In the genomic region with DNA sequence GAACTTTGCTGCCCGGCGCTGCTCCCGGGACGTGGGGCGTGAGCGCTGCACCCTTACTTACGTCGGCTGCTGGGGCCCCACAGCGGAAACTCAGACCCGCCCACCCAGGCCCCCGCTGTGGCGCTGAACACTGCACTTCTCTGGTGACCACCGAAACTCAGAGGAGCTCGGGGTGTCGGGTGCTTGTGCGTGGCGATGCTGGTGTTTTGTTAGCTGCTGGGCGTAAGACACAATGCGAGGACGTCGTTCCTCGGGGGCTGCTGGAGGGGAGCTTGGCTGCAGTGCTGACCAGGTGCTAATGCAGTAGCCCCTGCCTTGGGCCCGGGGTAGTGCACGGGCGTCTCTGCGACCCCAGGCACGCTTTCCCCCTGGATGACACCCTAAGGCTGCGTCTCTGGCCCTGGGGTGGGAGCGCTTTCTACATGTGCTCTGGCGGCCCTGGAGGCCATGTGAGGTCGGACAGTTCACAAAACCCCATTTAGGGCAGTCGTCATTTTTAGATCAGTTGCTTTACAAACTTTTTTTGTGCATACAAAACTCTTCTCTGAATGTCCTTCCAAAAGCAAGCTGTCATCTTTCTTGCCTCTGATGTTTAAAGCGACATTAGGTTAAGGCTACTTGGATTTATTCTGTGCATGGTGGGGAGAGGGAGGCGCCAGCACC, we compare ENCODE assay signal across 11 cellular contexts. TPM values are rescaled to one million over a fixed set of nuclear protein-coding genes. Genes with fewer than 3 reads are reported as not detected.
DNase-seq lines count a peak whose midpoint lies in the region; ATAC-seq and TF ChIP-seq lines count a peak whose summit lies in the region.
"Had no signal": no experiment of that assay in that cellular context is flagged by ENCODE, and none has a peak within 500 bp of the region (broad histone marks: within the 10 kb centered on the region; RNA-seq: fewer than 3 reads in every experiment).

No MANE protein-coding gene starts in this region.

- intact Hi-C loops in esophagus squamous epithelium (cut with DNase I): no loop called here
- intact Hi-C loops in uterus (cut with DNase I; ENCODE audit: low total_unique reads): no loop called here

- WGBS in esophagus squamous epithelium, 2 donors: 68 to 73% methylated on average over 8 to 9 of the region's 34 CpGs

- DNase-seq in activated naive CD4-positive, alpha-beta T cell treated with anti-CD3 and anti-CD28 coated beads, Interleukin-2, amount 50 U/mL, for 16 hours: peak; percentile 10
- no peak for DNase-seq in activated naive CD4-positive, alpha-beta T cell treated with Interleukin-2 at 50 U/mL for 16 hours
- no peak for DNase-seq in esophagus squamous epithelium (lab: John Stamatoyannopoulos, UW)
- DNase-seq in osteocyte (ENCODE audit: extremely low spot score, unreplicated experiment): no peak
- DNase-seq in uterus: peak; percentile 21 to 37
- no peak for DNase-seq in AG20443 (ENCODE audit: low spot score)
- no peak for DNase-seq in Ammon's horn (ENCODE audit: low spot score)
- DNase-seq: activated CD8-positive, alpha-beta memory T cell treated with anti-CD3 and anti-CD28 coated beads, Interleukin-2, amount 50 U/mL, for 48 hours; effector CD8-positive, alpha-beta T cell; NCI-H2107 had no signal

- H3K27me3 ChIP-seq in esophagus squamous epithelium (no peaks in the 10 kb centered on the region), uterus (no peaks in the 10 kb centered on the region)

- no peak for ATAC-seq in GM18870 (IDR thresholded peaks at IDR 0.05; ENCODE audit: unreplicated experiment)

- H3K4me3 ChIP-seq in esophagus squamous epithelium (peak overlapping the region in 2 of 4 donors; percentile 54 to 77), uterus (peak overlapping the region; percentile 46 to 58)

- peak overlapping the region; percentile 57 for H3K4me3 Mint-ChIP-seq in osteocyte (ENCODE audit: unreplicated experiment)

- no peaks in the 10 kb centered on the region for H3K27me3 Mint-ChIP-seq in osteocyte (ENCODE audit: unreplicated experiment)

- H3K9me3 Mint-ChIP-seq in osteocyte (ENCODE audit: unreplicated experiment): no peaks in the 10 kb centered on the region

- peaks cover 59% of the 10 kb centered on the region for H3K4me1 Mint-ChIP-seq in osteocyte (ENCODE audit: unreplicated experiment)

- peaks cover 54 to 76% (median 55%) of the 10 kb centered on the region in 3 donors for H3K4me1 ChIP-seq in esophagus squamous epithelium
- peaks cover 12 to 24% of the 10 kb centered on the region in 2 donors for H3K4me1 ChIP-seq in uterus

- peak overlapping the region; percentile 86 to 99 (median 96) for H3K27ac ChIP-seq in esophagus squamous epithelium
- peak overlapping the region; percentile 96 to 98 for H3K27ac ChIP-seq in uterus

- H3K9me3 ChIP-seq in esophagus squamous epithelium: no peaks in the 10 kb centered on the region
- no peaks in the 10 kb centered on the region for H3K9me3 ChIP-seq in uterus

- TF ChIP-seq CTCF in esophagus squamous epithelium (IDR thresholded peaks at IDR 0.05) (no peak), osteocyte (IDR thresholded peaks at IDR 0.05) (no peak), uterus (IDR thresholded peaks at IDR 0.05) (peak in 1 of 4 experiments; percentile 10)

- TF ChIP-seq POLR2A in esophagus squamous epithelium (IDR thresholded peaks at IDR 0.05) (no peak), uterus (IDR thresholded peaks at IDR 0.05) (no peak)

- H3K36me3 ChIP-seq in esophagus squamous epithelium (peaks cover 20 to 44% (median 27%) of the 10 kb centered on the region in 3 donors), uterus (no peaks in the 10 kb centered on the region)

- H3K27ac Mint-ChIP-seq in osteocyte (ENCODE audit: unreplicated experiment): peak overlapping the region; percentile 98

- peaks cover 3% of the 10 kb centered on the region for H3K36me3 Mint-ChIP-seq in osteocyte (ENCODE audit: unreplicated experiment)

RNA-seq across cellular contexts. Expression of a gene that starts 5.7 kb away (rescaled TPM):
- 10 to 100 TPM; 11.3 to 26.9 (median 18.9) TPM for total RNA-seq in esophagus squamous epithelium
- 19.9 and 23.0 TPM in 2 replicates for total RNA-seq in osteocyte
- total RNA-seq in uterus: 10 to 100 TPM; 10.8 to 40.9 (median 26.0) TPM

RNA-seq across cellular contexts. Expression of a gene that starts 19.8 kb away (rescaled TPM):
- total RNA-seq in esophagus squamous epithelium: 100 to 1,000 TPM in 2 of 4 donors, 10 to 100 TPM in 2; 56.7 to 204 (median 98.9) TPM
- 0.27 and 0.29 TPM in 2 replicates for total RNA-seq in osteocyte
- 1 to 10 TPM in 1 of 4 donors, under 1 TPM in 2, not detected in 1; 0.29 to 2.8 (median 0.64) TPM for total RNA-seq in uterus

RNA-seq across cellular contexts. Expression of a gene that starts 32.0 kb away (rescaled TPM):
- total RNA-seq in esophagus squamous epithelium (10 to 100 TPM; 27.8 to 45.3 (median 36.6) TPM), osteocyte (111 and 121 TPM in 2 replicates), uterus (10 to 100 TPM in 3 of 4 donors, 1 to 10 TPM in 1; 8.2 to 68.9 (median 30.3) TPM)

RNA-seq across cellular contexts. Expression of a gene that starts 33.6 kb away (rescaled TPM):
- total RNA-seq in esophagus squamous epithelium (10 to 100 TPM; 44.5 to 63.6 (median 47.4) TPM), osteocyte (25.6 and 28.9 TPM in 2 replicates), uterus (100 to 1,000 TPM in 1 of 4 donors, 10 to 100 TPM in 3; 16.4 to 143 (median 25.7) TPM)

Comparison
In these comparisons a context has a peak if more than half of its experiments do, and no peak if none do; other contexts are left out.
1. DNase-seq: peak in activated naive CD4-positive, alpha-beta T cell treated with anti-CD3 and anti-CD28 coated beads, Interleukin-2, amount 50 U/mL, for 16 hours (single experiment) and uterus (2 of 2); none in activated naive CD4-positive, alpha-beta T cell treated with Interleukin-2 at 50 U/mL for 16 hours (single experiment), esophagus squamous epithelium (single experiment), osteocyte (single experiment), AG20443 (single experiment) and Ammon's horn (single experiment).
2. RNA of a gene that starts 19.8 kb away (total RNA-seq): 56.7 to 204 TPM in esophagus squamous epithelium; 0.29 to 2.8 TPM in uterus and 0.27 to 0.29 TPM in osteocyte; every median in the first group is over 10 times any median in the second.